ENCODE assay signal across 27 cellular contexts in genomic region chr11:117303101-117303500, GRCh38. TPM values are rescaled to one million over a fixed set of nuclear protein-coding genes. Genes with fewer than 3 reads are reported as not detected.
DNase-seq lines count a peak whose midpoint lies in the region; ATAC-seq and TF ChIP-seq lines count a peak whose summit lies in the region.
"Had no signal": no experiment of that assay in that cellular context is flagged by ENCODE, and none has a peak within 500 bp of the region (broad histone marks: within the 10 kb centered on the region; RNA-seq: fewer than 3 reads in every experiment).

No MANE protein-coding gene starts in this region.

- no peak overlapping the region for H3K4ac ChIP-seq in IMR-90 (ENCODE audit: low read depth, low read length)

- no peak overlapping the region for H4K8ac ChIP-seq in IMR-90 (ENCODE audit: low read depth in 2 of 2, low read length in 2 of 2)

- no peak overlapping the region for H4K5ac ChIP-seq in IMR-90 (ENCODE audit: low read depth, low read length)

- no peak overlapping the region for H3K18ac ChIP-seq in IMR-90 (ENCODE audit: low read depth, low read length)

- peak overlapping the region in 8 of 11 experiments; percentile 8 to 68 (median 45); a peak in 11 of 22 replicates for H3K4me2 ChIP-seq in BLaER1 treated with 17β-estradiol and CSF1 and Interleukin-3, amounts not matched to agents 10 nM and 100 nM
- no peak overlapping the region for H3K4me2 ChIP-seq in IMR-90 (ENCODE audit: low read depth, low read length)

- H2AFZ ChIP-seq in IMR-90 (replicated peaks; ENCODE audit: low read length, poor library complexity) = no peak overlapping the region

- H3K23ac ChIP-seq in IMR-90 (ENCODE audit: low read depth, low read length) = no peak overlapping the region

- peaks cover 12 to 40% of the 10 kb centered on the region in 2 experiments for H3K79me1 ChIP-seq in IMR-90 (ENCODE audit: low read depth in 1 of 2, low read length in 2 of 2)

- in situ Hi-C loops in IMR-90 (cut with MboI; ENCODE audit: low sequenced_read_pairs) = no loop called here

- H2BK5ac ChIP-seq in IMR-90 (ENCODE audit: low read depth, low read length, poor library complexity, severe bottlenecking) = no peak overlapping the region

- no TSS peak for BruUV-seq in IMR-90 (replicated peaks; lab: Mats Ljungman, UMichigan)

- H2AK9ac ChIP-seq in IMR-90 (replicated peaks; ENCODE audit: low read depth, low read length, poor library complexity) = peak overlapping the region; percentile 63

- intact Hi-C loops in IMR-90 (cut with micrococcal nuclease) (no loop called here), body of pancreas (cut with DNase I) (no loop called here)

- no peak overlapping the region for H3K14ac ChIP-seq in IMR-90 (replicated peaks; ENCODE audit: low read depth, low read length)

- H3K9me1 ChIP-seq in IMR-90 (ENCODE audit: insufficient read depth, low read length) = peaks cover 7% of the 10 kb centered on the region; the same call in 1 of the 2 replicates

- dilution Hi-C loops in IMR-90 (cut with HindIII; ENCODE audit: low sequenced_read_pairs, unreplicated experiment) = no loop called here

- H3K4me1 ChIP-seq in BLaER1 treated with 17β-estradiol and CSF1 and Interleukin-3, amounts not matched to agents 10 nM and 100 nM = peaks cover 0 to 12% (median 10%) of the 10 kb centered on the region in 10 experiments; a peak in 12 of 20 replicates
- peaks cover 13% of the 10 kb centered on the region; the same call in 1 of the 2 replicates for H3K4me1 ChIP-seq in IMR-90 (ENCODE audit: control insufficient read depth, insufficient read depth, low read length)
- peaks cover 81% of the 10 kb centered on the region for H3K4me1 ChIP-seq in body of pancreas

- no peak overlapping the region for H3K9ac ChIP-seq in BLaER1 treated with 17β-estradiol and CSF1 and Interleukin-3, amounts not matched to agents 10 nM and 100 nM
- H3K9ac ChIP-seq in IMR-90 (ENCODE audit: low read depth, low read length) = no peak overlapping the region

- no peaks in the 10 kb centered on the region for H3K27me3 ChIP-seq in BLaER1 treated with 17β-estradiol and CSF1 and Interleukin-3, amounts not matched to agents 10 nM and 100 nM
- H3K27me3 ChIP-seq in IMR-90 (ENCODE audit: control insufficient read depth, insufficient read depth, low read length) = no peaks in the 10 kb centered on the region
- no peaks in the 10 kb centered on the region for H3K27me3 ChIP-seq in body of pancreas
- H3K27me3 ChIP-seq: esophagus muscularis mucosa had no signal

- no peaks in the 10 kb centered on the region for H3K9me3 ChIP-seq in BLaER1 treated with 17β-estradiol and CSF1 and Interleukin-3, amounts not matched to agents 10 nM and 100 nM (replicated peaks in 1 of 11)
- no peaks in the 10 kb centered on the region for H3K9me3 ChIP-seq in IMR-90 (ENCODE audit: control insufficient read depth, insufficient read depth, low read length)
- no peaks in the 10 kb centered on the region for H3K9me3 ChIP-seq in body of pancreas
- H3K9me3 ChIP-seq: esophagus muscularis mucosa had no signal

- no peak overlapping the region for H4K91ac ChIP-seq in IMR-90 (ENCODE audit: insufficient read depth, low read depth, low read length)

- 70% methylated on average over 2 of the region's 4 CpGs; no CpG with 5 or more reads in 1 of the 2 experiments for whole genome bisulfite sequencing in IMR-90 (ENCODE audit: extremely low coverage in 2 of 2, insufficient read length in 1 of 2), 2 experiments
- 31 to 39% methylated on average over 4 of the region's 4 CpGs for WGBS in body of pancreas, 2 donors

- no peak overlapping the region for H2BK20ac ChIP-seq in IMR-90 (ENCODE audit: low read depth, low read length)

- no peak overlapping the region for H2BK15ac ChIP-seq in IMR-90 (ENCODE audit: low read depth, low read length)

- TF ChIP-seq RAD21 in IMR-90 (IDR thresholded peaks at IDR 0.05; ENCODE audit: low read length) = no peak

- H3K36me3 ChIP-seq in BLaER1 treated with 17β-estradiol and CSF1 and Interleukin-3, amounts not matched to agents 10 nM and 100 nM = no peaks in the 10 kb centered on the region
- H3K36me3 ChIP-seq in IMR-90 (ENCODE audit: control insufficient read depth, insufficient read depth, low read length) = peaks cover 5% of the 10 kb centered on the region
- H3K36me3 ChIP-seq in body of pancreas (replicated peaks in 1 of 2; ENCODE audit: insufficient read depth in 1 of 2, low read depth in 2 of 2) = no peaks in the 10 kb centered on the region

- no peak overlapping the region for H3K27ac ChIP-seq in BLaER1 treated with 17β-estradiol and CSF1 and Interleukin-3, amounts not matched to agents 10 nM and 100 nM
- H3K27ac ChIP-seq in IMR-90 (ENCODE audit: insufficient read depth, low read length) (no peak overlapping the region), body of pancreas (peak overlapping the region in 3 of 4 donors; percentile 2 to 62 (median 50))
- H3K27ac ChIP-seq: coronary artery, esophagus muscularis mucosa, VCaP had no signal

- POLR2A ChIA-PET in IMR-90 (lab: Charles Lee; ENCODE audit: unreplicated experiment) = no interaction called here

- no peak for DNase-seq in IMR-90
- peak; percentile 92 for DNase-seq in NCI-H2171 treated with DMSO at 0.1 percent for 48 hours (lab: John Stamatoyannopoulos, UW)
- peak in 1 of 4 donors; percentile 28 for DNase-seq in body of pancreas
- DNase-seq in RPMI8226 = no peak
- no peak for DNase-seq in germinal center (ENCODE audit: low spot score)
- DNase-seq: ACHN; activated CD4-positive, alpha-beta T cell treated with anti-CD3 and anti-CD28 coated beads, Interleukin-2, amount 10 ng/mL, durations not matched to agents 7 days and 5 days; activated CD8-positive, alpha-beta memory T cell treated with anti-CD3 and anti-CD28 coated beads, Interleukin-2, amount 10 ng/mL, durations not matched to agents 7 days and 5 days; activated naive CD4-positive, alpha-beta T cell treated with anti-CD3 and anti-CD28 coated beads, Interleukin-2, amount 50 U/mL, for 16 hours; EL; foreskin melanocyte; hypothalamus; mesendoderm; NCI-H187; NCI-H524; nucleus accumbens; small intestine; stimulated activated CD4-positive, alpha-beta T cell treated with anti-CD3 and anti-CD28 coated beads, Interleukin-2, amount 100 ng/mL, for 24 hours had no signal

- TF ChIP-seq CTCF in IMR-90 (conservative IDR thresholded peaks at IDR 0.05; ENCODE audit: low read depth, low read length) (no peak), body of pancreas (IDR thresholded peaks at IDR 0.05) (no peak)

- no peak for TF ChIP-seq POLR2A in IMR-90 (IDR thresholded peaks at IDR 0.05; ENCODE audit: low read depth, low read length)
- TF ChIP-seq POLR2A in body of pancreas (IDR thresholded peaks at IDR 0.05) = no peak

- no peak overlapping the region for H3K56ac ChIP-seq in IMR-90 (ENCODE audit: extremely low read depth, insufficient read depth, low read length)

- H4K20me1 ChIP-seq in BLaER1 treated with 17β-estradiol and CSF1 and Interleukin-3, amounts not matched to agents 10 nM and 100 nM = no peaks in the 10 kb centered on the region; a peak in 2 of 22 replicates
- H4K20me1 ChIP-seq in IMR-90 (ENCODE audit: insufficient read depth, low read length) = peaks cover 12% of the 10 kb centered on the region; the same call in 1 of the 2 replicates

- no peak overlapping the region for H2AK5ac ChIP-seq in IMR-90 (ENCODE audit: low read depth, low read length)

- H3K4me3 ChIP-seq in BLaER1 treated with 17β-estradiol and CSF1 and Interleukin-3, amounts not matched to agents 10 nM and 100 nM = no peak overlapping the region
- H3K4me3 ChIP-seq in IMR-90 (ENCODE audit: insufficient read depth, low read depth, low read length) (no peak overlapping the region), body of pancreas (no peak overlapping the region)
- H3K4me3 ChIP-seq: coronary artery, esophagus muscularis mucosa had no signal

- H2BK120ac ChIP-seq in IMR-90 (ENCODE audit: low read depth, low read length) = no peak overlapping the region

- CTCF ChIA-PET in IMR-90 (lab: Yijun Ruan, JAX) = no interaction called here

- ATAC-seq in IMR-90 (ENCODE audit: low read depth) (no peak), body of pancreas (no peak), GM21528 (IDR thresholded peaks at IDR 0.05; ENCODE audit: low FRiP score, unreplicated experiment) (no peak), HG03280 (IDR thresholded peaks at IDR 0.05; ENCODE audit: unreplicated experiment) (no peak)
- ATAC-seq: activated CD8-positive, alpha-beta memory T cell treated with anti-CD3 and anti-CD28 coated beads, Interleukin-2, amount 10 ng/mL, durations not matched to agents 7 days and 5 days; HCT116; left lobe of liver; SK-N-SH treated with all-trans-retinoic acid at 6 μM for 48 hours had no signal

TF ChIP-seq in IMR-90, 13 proteins besides CTCF, POLR2A, EP300 and RAD21 (continues in another document):
- TF ChIP-seq CEBPB (IDR thresholded peaks at IDR 0.05; ENCODE audit: low read depth, low read length) (no peak), RCOR1 (IDR thresholded peaks at IDR 0.05; ENCODE audit: insufficient replicate concordance, low read length) (no peak), ELK1 (IDR thresholded peaks at IDR 0.05; ENCODE audit: borderline replicate concordance, low read depth, low read length) (no peak), BHLHE40 (IDR thresholded peaks at IDR 0.05; ENCODE audit: low read depth, low read length) (no peak), MAZ (IDR thresholded peaks at IDR 0.05; ENCODE audit: borderline replicate concordance, low read depth, low read length) (no peak), NFE2L2 (IDR thresholded peaks at IDR 0.05; ENCODE audit: low read depth, low read length) (no peak)

RNA-seq across cellular contexts. Expression of gene BACE1-AS, which starts 12.0 kb away (rescaled TPM):
- total RNA-seq in IMR-90 (2012; rRNA removed) (2.5 and 2.7 TPM in 2 replicates), body of pancreas (1 to 10 TPM; 5.3 to 6.0 TPM)
- polyA plus RNA-seq in IMR-90 (2012; rRNA removed) = 2.4 and 2.9 TPM in 2 replicates
- 0.60 and 0.93 TPM in 2 replicates for polyA plus RNA-seq in IMR-90 (2012; cell fraction: cytosol; rRNA removed)
- polyA plus RNA-seq in IMR-90 (2012; cell fraction: nucleus; rRNA removed; ENCODE audit: low replicate concordance) = 3.3 and 9.6 TPM in 2 replicates

RNA-seq across cellular contexts. Expression of gene BACE1, which starts 13.0 kb away (rescaled TPM):
- total RNA-seq in IMR-90 (2012; rRNA removed) (27.6 and 29.2 TPM in 2 replicates), body of pancreas (10 to 100 TPM; 47.0 to 70.5 TPM)
- 42.4 and 50.6 TPM in 2 replicates for polyA plus RNA-seq in IMR-90 (2012; rRNA removed)
- 13.6 and 47.9 TPM in 2 replicates for polyA plus RNA-seq in IMR-90 (2012; cell fraction: cytosol; rRNA removed)
- 50.1 and 67.0 TPM in 2 replicates for polyA plus RNA-seq in IMR-90 (2012; cell fraction: nucleus; rRNA removed; ENCODE audit: low replicate concordance)

RNA-seq across cellular contexts. Expression of gene CEP164, which starts 24.6 kb away (rescaled TPM):
- total RNA-seq in IMR-90 (2012; rRNA removed) = 23.6 and 26.9 TPM in 2 replicates
- 20.0 and 23.3 TPM in 2 replicates for polyA plus RNA-seq in IMR-90 (2012; rRNA removed)
- 13.6 and 13.7 TPM in 2 replicates for polyA plus RNA-seq in IMR-90 (2012; cell fraction: cytosol; rRNA removed)
- 90.9 and 107 TPM in 2 replicates for polyA plus RNA-seq in IMR-90 (2012; cell fraction: nucleus; rRNA removed; ENCODE audit: low replicate concordance)
- 10 to 100 TPM; 29.1 to 45.8 TPM for total RNA-seq in body of pancreas

Comparison
In these comparisons a context has a peak if more than half of its experiments do, and no peak if none do; other contexts are left out.
1. H3K27ac ChIP-seq: peak in body of pancreas (3 of 4); none in BLaER1 treated with 17β-estradiol and CSF1 and Interleukin-3, amounts not matched to agents 10 nM and 100 nM (0 of 11) and IMR-90 (single experiment).